In the genomic region with DNA sequence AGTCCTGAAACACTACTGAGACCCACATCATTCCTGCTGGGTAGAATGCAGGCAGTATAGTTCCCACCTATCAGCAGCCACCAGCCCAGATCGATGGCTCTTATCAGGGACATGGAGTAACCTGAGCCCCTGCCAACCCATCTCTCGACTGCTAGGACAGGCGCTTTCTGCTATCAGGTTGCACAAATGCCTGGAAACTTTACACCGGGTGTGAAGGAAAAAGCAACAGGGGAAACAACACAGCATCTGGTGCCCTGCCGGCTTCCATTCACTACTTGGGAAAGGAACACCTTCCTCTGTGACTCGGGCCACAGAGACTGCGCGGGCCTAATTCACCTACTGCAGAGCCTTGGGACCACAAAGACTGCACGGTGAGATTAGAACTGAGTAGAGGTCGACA, we compare ENCODE assay signal across 11 cellular contexts. TPM values are rescaled to one million over a fixed set of nuclear protein-coding genes. Genes with fewer than 3 reads are reported as not detected.
DNase-seq lines count a peak whose midpoint lies in the region.
"Had no signal": no experiment of that assay in that cellular context is flagged by ENCODE, and none has a peak within 500 bp of the region (broad histone marks: within the 10 kb centered on the region; RNA-seq: fewer than 3 reads in every experiment).

No MANE protein-coding gene starts in this region.

- peak overlapping the region; percentile 25; the same call in 1 of the 2 replicates for H3K4me3 ChIP-seq in iPS-20b (ENCODE audit: low read length)

- no peak overlapping the region for H3K27ac ChIP-seq in iPS-20b (ENCODE audit: low read length)

- no peaks in the 10 kb centered on the region for H3K9me3 ChIP-seq in iPS-20b (ENCODE audit: insufficient read depth, low read depth, low read length)

- no peaks in the 10 kb centered on the region for H3K36me3 ChIP-seq in iPS-20b (ENCODE audit: insufficient read depth, low read depth, low read length)

- no peaks in the 10 kb centered on the region for H3K27me3 ChIP-seq in iPS-20b (ENCODE audit: insufficient read depth, low read length)

- H3K4me1 ChIP-seq in iPS-20b (ENCODE audit: insufficient read depth, low read length), result peaks cover 19% of the 10 kb centered on the region; the same call in 1 of the 2 replicates

- H3K9ac ChIP-seq in iPS-20b (ENCODE audit: low read depth, low read length), result peak overlapping the region; percentile 21; the same call in 1 of the 2 replicates

- DNase-seq in NCI-H82 (lab: John Stamatoyannopoulos, UW) (peak; percentile 43), NCI-H82 treated with DMSO at 0.1 percent for 48 hours (lab: John Stamatoyannopoulos, UW; ENCODE audit: unreplicated experiment) (no peak), SK-N-DZ (ENCODE audit: low spot score) (peak; percentile 90), GF-D8 (lab: John Stamatoyannopoulos, UW) (no peak), COR-L47 (lab: John Stamatoyannopoulos, UW) (no peak), HPDE6-E6E7 (ENCODE audit: extremely low spot score) (no peak), NCI-H446 (lab: John Stamatoyannopoulos, UW) (no peak)
- DNase-seq: ACHN; activated CD4-positive, alpha-beta T cell treated with anti-CD3 and anti-CD28 coated beads, Interleukin-2, amount 50 U/mL, for 48 hours; activated naive CD8-positive, alpha-beta T cell treated with anti-CD3 and anti-CD28 coated beads, Interleukin-2, amount 10 ng/mL, durations not matched to agents 7 days and 5 days had no signal

RNA-seq across cellular contexts. Expression of a gene that starts 18.5 kb away (rescaled TPM):
- 77.5 and 99.4 TPM in 2 replicates for polyA plus RNA-seq in SK-N-DZ (2014; cell fraction: cytosol; rRNA removed)
- polyA plus RNA-seq in SK-N-DZ (2014; cell fraction: nucleus; rRNA removed), result 86.4 and 105 TPM in 2 replicates

Comparison
In these comparisons a context has a peak if more than half of its experiments do, and no peak if none do; other contexts are left out.
1. DNase-seq: peak in NCI-H82 (single experiment) and SK-N-DZ (single experiment); none in NCI-H82 treated with DMSO at 0.1 percent for 48 hours (single experiment), GF-D8 (single experiment), COR-L47 (single experiment), HPDE6-E6E7 (single experiment) and NCI-H446 (0 of 2).